Comparison of ENCODE assay signal across 8 cellular contexts in genomic region chr19:10230155-10230903, GRCh38. TPM values are rescaled to one million over a fixed set of nuclear protein-coding genes. Genes with fewer than 3 reads are reported as not detected.
A peak's percentile ranks its signal among the peaks of the same experiment; 100 is the strongest.
DNase-seq lines count a peak whose midpoint lies in the region; ATAC-seq and TF ChIP-seq lines count a peak whose summit lies in the region.

No MANE protein-coding gene starts in this region.

- CTCF ChIA-PET in BJ (lab: Yijun Ruan, JAX) = no interaction called here

- POLR2A ChIA-PET in BJ (lab: Charles Lee) = no interaction called here

- ATAC-seq in HG02885 (IDR thresholded peaks at IDR 0.05; ENCODE audit: poor library complexity, unreplicated experiment) = peak; percentile 7

- DNase-seq in BJ (ENCODE audit: low read depth) (no peak), choroid plexus epithelial cell (ENCODE audit: low read depth) (peak; percentile 39), lung microvascular endothelial cell (ENCODE audit: low read depth in 2 of 2) (peak; percentile 7 to 13), COLO829 (ENCODE audit: low spot score) (no peak), OCI-M2 (lab: John Stamatoyannopoulos, UW; ENCODE audit: unreplicated experiment) (no peak)
- DNase-seq in activated CD4-positive, CD25-positive, alpha-beta regulatory T cell treated with anti-CD3 and anti-CD28 coated beads, Interleukin-2, amount 50 U/mL, for 16 hours (ENCODE audit: low read depth, low spot score) = peak; percentile 42
- DNase-seq in stimulated activated CD8-positive, alpha-beta memory T cell treated with anti-CD3 and anti-CD28 coated beads, Interleukin-15, amount 100 ng/mL, for 1 hour (ENCODE audit: low read depth) = peak; percentile 14

- peak overlapping the region; percentile 95 for H3K4me3 ChIP-seq in BJ (ENCODE audit: low read depth, low read length)
- peak overlapping the region; percentile 79 for H3K4me3 ChIP-seq in choroid plexus epithelial cell (ENCODE audit: low read depth, low read length)

- TF ChIP-seq CTCF in BJ (IDR thresholded peaks at IDR 0.05; ENCODE audit: insufficient read depth, low read depth, low read length) (peak; percentile 26; the same call in 1 of the 2 replicates), choroid plexus epithelial cell (conservative IDR thresholded peaks at IDR 0.05; ENCODE audit: low read depth, low read length) (no peak)

- H3K27me3 ChIP-seq in BJ (ENCODE audit: control insufficient read depth, insufficient read depth, low read length) = no peaks in the 10 kb centered on the region

- H3K36me3 ChIP-seq in BJ (ENCODE audit: control insufficient read depth, insufficient read depth, low read length) = no peaks in the 10 kb centered on the region; the same call in 1 of the 2 replicates

RNA-seq across cellular contexts. Expression of gene S1PR2, which starts 0.8 kb away (rescaled TPM):
- 10.4 and 12.5 TPM in 2 replicates for polyA plus RNA-seq in BJ (2011; rRNA removed)
- polyA minus RNA-seq in BJ (2011; rRNA and poly(A)+ RNA removed) = 41.7 and 54.7 TPM in 2 replicates
- 0.20 and 0.44 TPM in 2 replicates for total RNA-seq in lung microvascular endothelial cell

RNA-seq across cellular contexts. Expression of gene MRPL4, which starts 21.7 kb away (rescaled TPM):
- polyA plus RNA-seq in BJ (2011; rRNA removed) = 35.4 and 58.7 TPM in 2 replicates
- polyA minus RNA-seq in BJ (2011; rRNA and poly(A)+ RNA removed) = 16.2 and 21.8 TPM in 2 replicates
- 12.9 and 13.5 TPM in 2 replicates for total RNA-seq in lung microvascular endothelial cell

RNA-seq across cellular contexts. Expression of gene DNMT1, which starts 35.6 kb away (rescaled TPM):
- polyA plus RNA-seq in BJ (2011; rRNA removed) = 27.4 and 31.5 TPM in 2 replicates
- polyA minus RNA-seq in BJ (2011; rRNA and poly(A)+ RNA removed) = 39.9 and 42.4 TPM in 2 replicates
- total RNA-seq in lung microvascular endothelial cell = 14.9 and 15.3 TPM in 2 replicates

RNA-seq across cellular contexts. Expression of gene ICAM1, which starts 40.6 kb away (rescaled TPM):
- polyA plus RNA-seq in BJ (2011; rRNA removed) = 42.5 and 55.9 TPM in 2 replicates
- polyA minus RNA-seq in BJ (2011; rRNA and poly(A)+ RNA removed) = 31.9 and 34.6 TPM in 2 replicates
- total RNA-seq in lung microvascular endothelial cell = 8.3 and 8.5 TPM in 2 replicates

RNA-seq across cellular contexts. Expression of gene ICAM4, which starts 56.4 kb away (rescaled TPM):
- polyA plus RNA-seq in BJ (2011; rRNA removed) = 1.1 and 1.5 TPM in 2 replicates
- polyA minus RNA-seq in BJ (2011; rRNA and poly(A)+ RNA removed) = 0.24 and 0.46 TPM in 2 replicates
- 0.22 TPM in 1 of 2 replicates, not detected in the other for total RNA-seq in lung microvascular endothelial cell

Comparison
In these comparisons a context has a peak if more than half of its experiments do, and no peak if none do; other contexts are left out.
1. DNase-seq: peak in activated CD4-positive, CD25-positive, alpha-beta regulatory T cell treated with anti-CD3 and anti-CD28 coated beads, Interleukin-2, amount 50 U/mL, for 16 hours (single experiment), choroid plexus epithelial cell (single experiment), lung microvascular endothelial cell (2 of 2) and stimulated activated CD8-positive, alpha-beta memory T cell treated with anti-CD3 and anti-CD28 coated beads, Interleukin-15, amount 100 ng/mL, for 1 hour (single experiment); none in BJ (single experiment), COLO829 (single experiment) and OCI-M2 (single experiment).